12 cellular contexts compared by ENCODE assay signal in the genomic region with DNA sequence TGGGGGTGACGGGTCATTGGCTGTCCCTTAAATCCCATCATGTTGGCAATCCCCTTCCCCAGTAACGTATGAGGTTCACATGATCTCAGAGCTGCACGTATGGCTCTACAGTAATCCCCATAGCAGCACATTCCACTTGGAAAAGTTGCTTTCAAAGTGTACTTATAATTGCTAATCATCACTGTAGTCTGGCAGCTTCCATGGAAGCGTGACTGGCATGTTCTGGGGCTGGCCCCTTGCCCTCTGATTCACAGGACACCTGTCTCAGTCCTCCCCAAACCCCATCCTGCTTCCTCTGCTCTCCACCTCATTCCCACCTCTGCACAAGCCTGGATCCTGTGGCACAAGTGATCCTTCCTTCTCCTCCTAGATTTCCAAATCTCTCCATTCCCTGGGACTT.
"Had no signal": no experiment of that assay in that cellular context is flagged by ENCODE, and none has a peak within 500 bp of the region (broad histone marks: within the 10 kb centered on the region; RNA-seq: fewer than 3 reads in every experiment).

No MANE protein-coding gene starts in this region.

- H3K4me3 ChIP-seq: smooth muscle cell had no signal

- FAIRE-seq: colon had no signal

- ATAC-seq: activated CD8-positive, alpha-beta T cell treated with anti-CD3 and anti-CD28 coated beads, Interleukin-2, amount 10 ng/mL, durations not matched to agents 7 days and 5 days; stimulated activated naive B cell treated with anti-CD40 and anti-IgM and Interleukin-4, amounts not matched to agents 10 μg/mL and 1 μg/mL and 100 μg/mL, for 72 hours had no signal

- DNase-seq: activated CD4-positive, alpha-beta T cell treated with anti-CD3 and anti-CD28 coated beads for 48 hours; activated CD8-positive, alpha-beta memory T cell treated with anti-CD3 and anti-CD28 coated beads, Interleukin-2, amount 50 U/mL, for 48 hours; activated CD8-positive, alpha-beta T cell treated with anti-CD3 and anti-CD28 coated beads, Interleukin-2, amount 10 ng/mL, durations not matched to agents 7 days and 5 days; activated naive CD4-positive, alpha-beta T cell treated with anti-CD3 and anti-CD28 coated beads for 36 hours; effector CD8-positive, alpha-beta T cell; left cardiac atrium; right cardiac atrium; stimulated activated naive B cell treated with anti-CD40 and anti-IgM and Interleukin-4, amounts not matched to agents 10 μg/mL and 1 μg/mL and 100 μg/mL, for 72 hours; substantia nigra; trophoblast cell had no signal
